In genomic region chr17:4604111-4604644, GRCh38 we compare ENCODE assay signal across 12 cellular contexts. TPM values are rescaled to one million over a fixed set of nuclear protein-coding genes. Genes with fewer than 3 reads are reported as not detected.
A peak's percentile ranks its signal among the peaks of the same experiment; 100 is the strongest.
DNase-seq lines count a peak whose midpoint lies in the region; ATAC-seq, FAIRE-seq and TF ChIP-seq lines count a peak whose summit lies in the region.
"Had no signal": no experiment of that assay in that cellular context is flagged by ENCODE, and none has a peak within 500 bp of the region (broad histone marks: within the 10 kb centered on the region; RNA-seq: fewer than 3 reads in every experiment).

No MANE protein-coding gene starts in this region.

- no peak overlapping the region for H2BK120ac ChIP-seq in mesenchymal stem cell (ENCODE audit: low read depth, low read length)
- no peak overlapping the region for H2BK120ac ChIP-seq in mesendoderm (ENCODE audit: low read depth, low read length)

- H3K4me2 ChIP-seq in BLaER1 treated with 17β-estradiol and CSF1 and Interleukin-3, amounts not matched to agents 10 nM and 100 nM = peak overlapping the region in 9 of 11 experiments; percentile 21 to 90 (median 80); a peak in 16 of 22 replicates
- H3K4me2 ChIP-seq in mesenchymal stem cell (ENCODE audit: low read length, poor library complexity, severe bottlenecking) (no peak overlapping the region), mesendoderm (ENCODE audit: low read length) (no peak overlapping the region)

- no peak overlapping the region for H2AK5ac ChIP-seq in mesenchymal stem cell (ENCODE audit: low read length, severe bottlenecking)
- H2AK5ac ChIP-seq in mesendoderm (ENCODE audit: low read length) = no peak overlapping the region

- no peak overlapping the region for H3K4me3 ChIP-seq in BLaER1 treated with 17β-estradiol and CSF1 and Interleukin-3, amounts not matched to agents 10 nM and 100 nM
- no peak overlapping the region for H3K4me3 ChIP-seq in bronchial epithelial cell (ENCODE audit: low read depth, low read length)
- peak overlapping the region in 1 of 2 experiments; percentile 25 for H3K4me3 ChIP-seq in mesenchymal stem cell (ENCODE audit: insufficient read depth in 1 of 2, low read depth in 1 of 2, low read length in 2 of 2)
- no peak overlapping the region for H3K4me3 ChIP-seq in mesendoderm (ENCODE audit: low read length)
- H3K4me3 ChIP-seq: tibial nerve had no signal

- no peaks in the 10 kb centered on the region for H3K79me2 ChIP-seq in mesendoderm (ENCODE audit: control insufficient read depth, insufficient read depth, low read length)

- H3K9ac ChIP-seq in BLaER1 treated with 17β-estradiol and CSF1 and Interleukin-3, amounts not matched to agents 10 nM and 100 nM = peak overlapping the region in 2 of 11 experiments; percentile 13 to 25; a peak in 1 of 22 replicates
- H3K9ac ChIP-seq in mesenchymal stem cell (ENCODE audit: low read length) (no peak overlapping the region), mesendoderm (ENCODE audit: low read length) (no peak overlapping the region)

- H4K8ac ChIP-seq in mesenchymal stem cell (ENCODE audit: low read length) (no peak overlapping the region), mesendoderm (ENCODE audit: low read depth, low read length) (no peak overlapping the region)

- H3K23ac ChIP-seq in mesenchymal stem cell (ENCODE audit: low read length in 2 of 2) = no peak overlapping the region
- H3K23ac ChIP-seq in mesendoderm (ENCODE audit: low read length) = no peak overlapping the region

- no peak overlapping the region for H3K18ac ChIP-seq in mesenchymal stem cell (ENCODE audit: low read depth in 1 of 2, low read length in 2 of 2)
- no peak overlapping the region for H3K18ac ChIP-seq in mesendoderm (ENCODE audit: low read length)

- 69% methylated on average over 18 of the region's 18 CpGs for WGBS in mesenchymal stem cell
- no CpG with 5 or more reads among the region's 18 CpGs for WGBS in mesendoderm (ENCODE audit: extremely low coverage, insufficient coverage, low lambda C conversion rate)

- no peak for ATAC-seq in GM21619 (IDR thresholded peaks at IDR 0.05; ENCODE audit: unreplicated experiment)

- H3K4ac ChIP-seq in mesenchymal stem cell (ENCODE audit: low read depth in 1 of 2, low read length in 2 of 2) (no peak overlapping the region), mesendoderm (ENCODE audit: low read depth, low read length) (no peak overlapping the region)

- no peak overlapping the region for H4K91ac ChIP-seq in mesenchymal stem cell (ENCODE audit: low read length)

- no peaks in the 10 kb centered on the region for H3K79me1 ChIP-seq in mesenchymal stem cell (replicated peaks; ENCODE audit: low read length, poor library complexity, severe bottlenecking)
- no peaks in the 10 kb centered on the region for H3K79me1 ChIP-seq in mesendoderm (ENCODE audit: low read length)

- H3K36me3 ChIP-seq in BLaER1 treated with 17β-estradiol and CSF1 and Interleukin-3, amounts not matched to agents 10 nM and 100 nM = no peaks in the 10 kb centered on the region
- H3K36me3 ChIP-seq in bronchial epithelial cell (ENCODE audit: control insufficient read depth, insufficient read depth, low read length) = no peaks in the 10 kb centered on the region
- H3K36me3 ChIP-seq in mesenchymal stem cell (ENCODE audit: control insufficient read depth in 1 of 2, insufficient read depth in 2 of 2, low read depth in 1 of 2, low read length in 2 of 2) = no peaks in the 10 kb centered on the region
- no peaks in the 10 kb centered on the region for H3K36me3 ChIP-seq in mesendoderm (ENCODE audit: control insufficient read depth, insufficient read depth, low read length)
- H3K36me3 ChIP-seq: tibial nerve had no signal

- no peaks in the 10 kb centered on the region for H3K9me3 ChIP-seq in BLaER1 treated with 17β-estradiol and CSF1 and Interleukin-3, amounts not matched to agents 10 nM and 100 nM (replicated peaks in 1 of 11)
- no peaks in the 10 kb centered on the region for H3K9me3 ChIP-seq in mesenchymal stem cell (ENCODE audit: control insufficient read depth, low read length)
- H3K9me3 ChIP-seq: tibial nerve had no signal

- no peaks in the 10 kb centered on the region for H3K27me3 ChIP-seq in BLaER1 treated with 17β-estradiol and CSF1 and Interleukin-3, amounts not matched to agents 10 nM and 100 nM
- H3K27me3 ChIP-seq in bronchial epithelial cell (ENCODE audit: control insufficient read depth, insufficient read depth, low read length) = peaks cover 5% of the 10 kb centered on the region
- H3K27me3 ChIP-seq in mesenchymal stem cell (ENCODE audit: control insufficient read depth in 1 of 2, insufficient read depth in 1 of 2, low read length in 2 of 2) = peaks cover 4 to 15% of the 10 kb centered on the region in 2 experiments
- no peaks in the 10 kb centered on the region for H3K27me3 ChIP-seq in mesendoderm (ENCODE audit: insufficient read depth, low read length, poor library complexity)

- no peak overlapping the region for H4K5ac ChIP-seq in mesendoderm (ENCODE audit: low read length)

- no peak overlapping the region for H2BK15ac ChIP-seq in mesenchymal stem cell (ENCODE audit: low read depth, poor library complexity, severe bottlenecking)
- no peak overlapping the region for H2BK15ac ChIP-seq in mesendoderm (replicated peaks; ENCODE audit: low read depth)

- no peak for FAIRE-seq in bronchial epithelial cell (lab: Jason Lieb, UNC)

- peak overlapping the region in 2 of 11 experiments; percentile 6 to 80; a peak in 2 of 22 replicates for H3K27ac ChIP-seq in BLaER1 treated with 17β-estradiol and CSF1 and Interleukin-3, amounts not matched to agents 10 nM and 100 nM
- peak overlapping the region; percentile 50 for H3K27ac ChIP-seq in mesenchymal stem cell (ENCODE audit: low read length, poor library complexity, severe bottlenecking)
- H3K27ac ChIP-seq in mesendoderm (ENCODE audit: low read depth, low read length) = no peak overlapping the region
- H3K27ac ChIP-seq: epithelial cell of prostate had no signal

- DNase-seq in NCI-H2107 treated with DMSO at 0.1 percent for 48 hours (lab: John Stamatoyannopoulos, UW; ENCODE audit: unreplicated experiment) (peak; percentile 79), bronchial epithelial cell (ENCODE audit: low read depth) (peak; percentile 11), mesenchymal stem cell (peak; percentile 43), mesendoderm (no peak), activated gamma-delta T cell (lab: John Stamatoyannopoulos, UW) (no peak)
- no peak for DNase-seq in activated CD4-positive, CD25-positive, alpha-beta regulatory T cell (lab: John Stamatoyannopoulos, UW)
- DNase-seq: KG1 had no signal

- no peak for TF ChIP-seq CTCF in bronchial epithelial cell (IDR thresholded peaks at IDR 0.05; ENCODE audit: insufficient read depth, low read length, severe bottlenecking)

- no peak overlapping the region for H2BK5ac ChIP-seq in mesenchymal stem cell (ENCODE audit: low read depth, low read length, poor library complexity, severe bottlenecking)
- H2BK5ac ChIP-seq in mesendoderm (ENCODE audit: low read length) = no peak overlapping the region

- H3K4me1 ChIP-seq in BLaER1 treated with 17β-estradiol and CSF1 and Interleukin-3, amounts not matched to agents 10 nM and 100 nM = peaks cover 40 to 53% (median 50%) of the 10 kb centered on the region in 10 experiments
- peaks cover 44% of the 10 kb centered on the region for H3K4me1 ChIP-seq in mesenchymal stem cell (ENCODE audit: control insufficient read depth, insufficient read depth, low read depth, low read length)
- H3K4me1 ChIP-seq in mesendoderm (ENCODE audit: control insufficient read depth, low read depth, low read length) = peaks cover 5% of the 10 kb centered on the region

- no peak overlapping the region for H3K14ac ChIP-seq in mesenchymal stem cell (ENCODE audit: low read length in 2 of 2)

- no peak overlapping the region for H2AFZ ChIP-seq in mesenchymal stem cell (ENCODE audit: low read depth, low read length)

- peak overlapping the region in 1 of 2 experiments; percentile 30 for H2BK12ac ChIP-seq in mesenchymal stem cell (ENCODE audit: low read length in 2 of 2)

- no peak overlapping the region for H3K56ac ChIP-seq in mesendoderm (ENCODE audit: low read length)

- no peaks in the 10 kb centered on the region for H4K20me1 ChIP-seq in BLaER1 treated with 17β-estradiol and CSF1 and Interleukin-3, amounts not matched to agents 10 nM and 100 nM

RNA-seq across cellular contexts. Expression of gene SMTNL2, which starts 19.8 kb away (rescaled TPM):
- total RNA-seq in bronchial epithelial cell = not detected in 2 replicates
- 0.12 TPM for polyA plus RNA-seq in mesenchymal stem cell (2013, experiment 1 of 2)
- 0.18 TPM for polyA plus RNA-seq in mesenchymal stem cell (2013, experiment 2 of 2)
- 0.73 TPM for polyA plus RNA-seq in mesendoderm (2013, experiment 1 of 2)
- 0.60 TPM for polyA plus RNA-seq in mesendoderm (2013, experiment 2 of 2)
- total RNA-seq: pulmonary artery endothelial cell had no signal

RNA-seq across cellular contexts. Expression of gene ALOX15, which starts 37.3 kb away (rescaled TPM):
- under 0.01 TPM in 1 of 2 replicates, not detected in the other for total RNA-seq in bronchial epithelial cell
- 0.01 TPM for polyA plus RNA-seq in mesenchymal stem cell (2013, experiment 1 of 2)
- polyA plus RNA-seq in mesenchymal stem cell (2013, experiment 2 of 2) = not detected
- 0.17 TPM for polyA plus RNA-seq in mesendoderm (2013, experiment 1 of 2)
- 0.21 TPM for polyA plus RNA-seq in mesendoderm (2013, experiment 2 of 2)
- total RNA-seq: pulmonary artery endothelial cell, tibial nerve had no signal

RNA-seq across cellular contexts. Expression of gene GGT6, which starts 43.8 kb away (rescaled TPM):
- total RNA-seq in bronchial epithelial cell = 6.6 and 24.1 TPM in 2 replicates
- polyA plus RNA-seq in mesenchymal stem cell (2013, experiment 1 of 2) = not detected
- polyA plus RNA-seq in mesenchymal stem cell (2013, experiment 2 of 2) = not detected
- polyA plus RNA-seq in mesendoderm (2013, experiment 1 of 2) = 0.06 TPM
- polyA plus RNA-seq in mesendoderm (2013, experiment 2 of 2) = 0.04 TPM
- total RNA-seq: pulmonary artery endothelial cell, tibial nerve had no signal

RNA-seq across cellular contexts. Expression of gene MYBBP1A, which starts 49.0 kb away (rescaled TPM):
- total RNA-seq in bronchial epithelial cell = 45.1 and 60.6 TPM in 2 replicates
- 20.8 TPM for polyA plus RNA-seq in mesenchymal stem cell (2013, experiment 1 of 2)
- 19.7 TPM for polyA plus RNA-seq in mesenchymal stem cell (2013, experiment 2 of 2)
- 74.9 TPM for polyA plus RNA-seq in mesendoderm (2013, experiment 1 of 2)
- polyA plus RNA-seq in mesendoderm (2013, experiment 2 of 2) = 78.6 TPM

Comparison
In these comparisons a context has a peak if more than half of its experiments do, and no peak if none do; other contexts are left out.
1. H3K4me2 ChIP-seq: peak in BLaER1 treated with 17β-estradiol and CSF1 and Interleukin-3, amounts not matched to agents 10 nM and 100 nM (9 of 11); none in mesenchymal stem cell (single experiment) and mesendoderm (single experiment).
2. DNase-seq: peak in NCI-H2107 treated with DMSO at 0.1 percent for 48 hours (single experiment), bronchial epithelial cell (single experiment) and mesenchymal stem cell (single experiment); none in activated CD4-positive, CD25-positive, alpha-beta regulatory T cell (0 of 4), mesendoderm (single experiment) and activated gamma-delta T cell (single experiment).